Comparison of ENCODE assay signal across 18 cellular contexts in the genomic region with DNA sequence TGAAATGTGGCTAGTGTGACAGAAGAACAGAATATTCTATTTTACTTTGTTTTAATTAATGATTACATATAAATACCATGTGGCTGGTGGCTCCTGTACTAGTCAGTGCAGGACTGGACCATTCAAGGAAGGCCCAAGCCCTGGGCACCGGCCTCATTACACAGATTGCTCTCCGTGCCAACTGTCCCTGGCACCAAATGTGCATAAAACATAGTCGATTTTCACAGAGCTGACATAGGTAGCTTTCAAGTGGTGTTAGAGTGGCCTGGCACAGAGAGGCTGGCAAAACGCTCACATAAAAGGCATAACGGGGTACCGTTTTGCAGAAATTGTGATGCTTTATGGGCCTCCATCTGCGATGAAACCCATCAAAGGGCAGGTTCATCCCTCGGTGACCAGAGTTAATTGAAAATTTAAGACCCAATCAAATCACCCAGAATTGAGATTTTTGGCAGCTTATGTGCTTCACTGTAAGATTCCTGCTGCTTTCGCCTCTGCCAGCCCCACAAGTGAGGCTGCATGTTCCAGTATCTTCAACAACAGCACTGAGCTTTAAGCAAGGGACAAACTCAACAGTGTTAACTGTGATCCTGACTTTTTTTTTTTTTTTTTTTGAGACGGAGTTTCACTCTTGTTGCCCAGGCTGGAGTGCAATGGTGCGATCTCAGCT.
"Had no signal": no experiment of that assay in that cellular context is flagged by ENCODE, and none has a peak within 500 bp of the region (broad histone marks: within the 10 kb centered on the region; RNA-seq: fewer than 3 reads in every experiment).

No MANE protein-coding gene starts in this region.

- H3K4me3 Mint-ChIP-seq: naive thymus-derived CD4-positive, alpha-beta T cell; nephron progenitor cell; stimulated activated effector memory CD8-positive, alpha-beta T cell treated with anti-CD3 and anti-CD28 coated beads, Interleukin-12 subunit alpha, Interleukin-12 subunit beta, amount 100 ng/mL, for 72 hours had no signal

- H3K27me3 ChIP-seq: dorsolateral prefrontal cortex, heart left ventricle, right lobe of liver, suprapubic skin, tibial artery, upper lobe of right lung, vagina had no signal

- H3K36me3 ChIP-seq: right lobe of liver had no signal

- H3K27ac ChIP-seq: dorsolateral prefrontal cortex, heart left ventricle, psoas muscle, right lobe of liver, suprapubic skin, tibial artery, upper lobe of right lung, vagina had no signal

- H3K9me3 ChIP-seq: heart left ventricle, psoas muscle, right lobe of liver, suprapubic skin, tibial artery, upper lobe of right lung, vagina had no signal

- H3K9me3 Mint-ChIP-seq: stimulated activated effector memory CD8-positive, alpha-beta T cell treated with anti-CD3 and anti-CD28 coated beads, Interleukin-12 subunit alpha, Interleukin-12 subunit beta, amount 100 ng/mL, for 72 hours had no signal

- H3K27ac Mint-ChIP-seq: nephron progenitor cell had no signal

- ATAC-seq: heart left ventricle; naive thymus-derived CD4-positive, alpha-beta T cell; psoas muscle; right lobe of liver; stimulated activated effector memory CD8-positive, alpha-beta T cell treated with anti-CD3 and anti-CD28 coated beads, Interleukin-12 subunit alpha, Interleukin-12 subunit beta, amount 100 ng/mL, for 72 hours; stimulated activated naive CD8-positive, alpha-beta T cell treated with anti-CD3 and anti-CD28 coated beads, Interleukin-15, Interleukin-2, amounts not matched to agents 100 U/mL and 50 U/mL, for 24 hours; upper lobe of right lung had no signal

- DNase-seq: effector CD8-positive, alpha-beta T cell; heart left ventricle; hippocampal formation; mammary epithelial cell; naive thymus-derived CD4-positive, alpha-beta T cell; nephron progenitor cell; psoas muscle; retina; right lobe of liver; stimulated activated CD4-positive, alpha-beta T cell treated with anti-CD3 and anti-CD28 coated beads, Interleukin-4, amount 100 ng/mL, for 1 hour; stimulated activated CD8-positive, alpha-beta memory T cell treated with anti-CD3 and anti-CD28 coated beads, Interleukin-4, amount 100 ng/mL, for 48 hours; stimulated activated naive CD8-positive, alpha-beta T cell treated with anti-CD3 and anti-CD28 coated beads, Interleukin-15, Interleukin-2, amounts not matched to agents 100 U/mL and 50 U/mL, for 24 hours; tibial artery; upper lobe of right lung had no signal

- H3K4me3 ChIP-seq: dorsolateral prefrontal cortex, heart left ventricle, psoas muscle, right lobe of liver, suprapubic skin, tibial artery, upper lobe of right lung, vagina had no signal

- H3K27me3 Mint-ChIP-seq: naive thymus-derived CD4-positive, alpha-beta T cell had no signal
